Comparison of ENCODE assay signal across 8 cellular contexts in the genomic region with DNA sequence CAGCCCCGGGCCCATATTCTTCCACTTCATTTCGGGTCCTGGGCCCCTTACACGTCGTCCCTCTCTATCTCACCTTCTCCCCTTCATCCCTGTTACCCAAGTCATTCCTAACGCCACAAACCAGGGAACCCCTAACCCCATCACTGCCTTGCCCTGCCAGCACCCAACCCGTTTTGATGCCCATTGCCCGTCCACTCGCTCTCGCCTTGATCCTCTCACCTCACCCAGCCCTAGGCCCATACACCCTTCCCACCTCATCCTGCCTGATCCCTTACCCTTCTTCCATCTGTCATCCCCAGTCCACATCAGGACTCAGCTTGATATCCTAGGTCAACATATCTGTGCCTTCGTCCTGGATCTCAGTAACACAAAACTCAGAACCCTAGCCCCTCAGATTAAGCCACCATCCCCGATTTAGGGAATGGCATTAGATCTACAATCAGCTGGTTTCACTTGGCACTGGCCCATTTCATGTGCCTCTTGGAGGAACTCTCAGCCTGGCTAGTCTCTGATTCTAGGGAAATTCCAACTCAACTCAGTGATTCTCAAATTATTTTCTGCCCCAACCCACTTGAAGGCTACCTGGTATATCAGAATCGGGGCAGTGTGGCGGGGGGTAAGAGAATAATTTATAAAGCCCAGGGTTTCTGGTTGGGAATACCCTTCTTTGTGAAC. TPM values are rescaled to one million over a fixed set of nuclear protein-coding genes. Genes with fewer than 3 reads are reported as not detected.
DNase-seq lines count a peak whose midpoint lies in the region; ATAC-seq and TF ChIP-seq lines count a peak whose summit lies in the region.

No MANE protein-coding gene starts in this region.

- peak overlapping the region; percentile 91 to 96 for H4K8ac ChIP-seq in IMR-90 (ENCODE audit: low read depth in 2 of 2, low read length in 2 of 2)

- H3K18ac ChIP-seq in IMR-90 (ENCODE audit: low read depth, low read length), result no peak overlapping the region; the same call in 1 of the 2 replicates

- peak overlapping the region; percentile 14 for H2BK5ac ChIP-seq in IMR-90 (ENCODE audit: low read depth, low read length, poor library complexity, severe bottlenecking)

- ATAC-seq in IMR-90 (ENCODE audit: low read depth), result no peak
- no peak for ATAC-seq in HG02759 (IDR thresholded peaks at IDR 0.05; ENCODE audit: unreplicated experiment)

- no peak for TF ChIP-seq POLR2A in IMR-90 (IDR thresholded peaks at IDR 0.05; ENCODE audit: low read depth, low read length)

- in situ Hi-C loops in IMR-90 (cut with MboI; ENCODE audit: low sequenced_read_pairs), result no loop called here
- in situ Hi-C loops in ACHN (cut with HindIII; ENCODE audit: low pct_ligation_motif_present, low pct_unique_long_range_greater_than_20kb, low sequenced_read_pairs), result no loop called here
- in situ Hi-C loops in GM13977 (cut with MboI; ENCODE audit: low pct_unique_long_range_greater_than_20kb, low sequenced_read_pairs, unreplicated experiment), result no loop called here

- CTCF ChIA-PET in AG04449 (lab: Yijun Ruan, JAX), result interaction anchor here (1.2 to 1.9 kb wide), 3 partner anchors 8 to 202 kb away, joined by 3 to 6 read pairs (median 4); no protein-coding TSS in a partner anchor
- CTCF ChIA-PET in IMR-90 (lab: Yijun Ruan, JAX), result no interaction called here

- 4% methylated on average over 8 of the region's 13 CpGs; no CpG with 5 or more reads in 1 of the 2 experiments for WGBS in IMR-90 (ENCODE audit: extremely low coverage in 2 of 2, insufficient read length in 1 of 2), 2 experiments

- peak overlapping the region; percentile 88; the same call in 1 of the 2 replicates for H3K23ac ChIP-seq in IMR-90 (ENCODE audit: low read depth, low read length)

- H3K27ac ChIP-seq in IMR-90 (ENCODE audit: insufficient read depth, low read length) (peak overlapping the region; percentile 66), cingulate gyrus (ENCODE audit: low read depth, low read length) (peak overlapping the region; percentile 86), muscle layer of duodenum (ENCODE audit: low read length) (peak overlapping the region; percentile 91)

- TF ChIP-seq CTCF in AG04449 (IDR thresholded peaks at IDR 0.05; ENCODE audit: insufficient read depth, low read length, missing control alignments) (no peak), IMR-90 (conservative IDR thresholded peaks at IDR 0.05; ENCODE audit: low read depth, low read length) (no peak), GM13977 (IDR thresholded peaks at IDR 0.05; ENCODE audit: extremely low read depth, insufficient read depth, missing control alignments) (no peak)

- peak overlapping the region; percentile 96 for H3K4ac ChIP-seq in IMR-90 (ENCODE audit: low read depth, low read length)

- peak overlapping the region; percentile 99 for H3K4me3 ChIP-seq in AG04449 (ENCODE audit: low read depth, low read length)
- H3K4me3 ChIP-seq in IMR-90 (ENCODE audit: insufficient read depth, low read depth, low read length), result peak overlapping the region; percentile 91
- peak overlapping the region; percentile 90 to 93 for H3K4me3 ChIP-seq in muscle layer of duodenum (ENCODE audit: low read depth in 1 of 2, low read length in 2 of 2)

- H2BK15ac ChIP-seq in IMR-90 (ENCODE audit: low read depth, low read length), result no peak overlapping the region

- DNase-seq in AG04449 (ENCODE audit: low read depth, low spot score) (no peak), IMR-90 (no peak), GDM1 (lab: John Stamatoyannopoulos, UW) (no peak), ACHN (no peak), GM13977 (ENCODE audit: low spot score) (no peak)

- peak overlapping the region; percentile 89 for H4K5ac ChIP-seq in IMR-90 (ENCODE audit: low read depth, low read length)

- peaks cover 9% of the 10 kb centered on the region for H4K20me1 ChIP-seq in IMR-90 (ENCODE audit: insufficient read depth, low read length)

- dilution Hi-C loops in IMR-90 (cut with HindIII; ENCODE audit: low sequenced_read_pairs, unreplicated experiment), result no loop called here

- intact Hi-C loops in IMR-90 (cut with micrococcal nuclease), result no loop called here

- H3K36me3 ChIP-seq in IMR-90 (ENCODE audit: control insufficient read depth, insufficient read depth, low read length), result peaks cover 5% of the 10 kb centered on the region
- H3K36me3 ChIP-seq in muscle layer of duodenum (ENCODE audit: control insufficient read depth in 1 of 2, insufficient read depth in 2 of 2, low read length in 2 of 2), result peaks cover 27 to 32% of the 10 kb centered on the region in 2 donors

- peaks cover 10% of the 10 kb centered on the region for H3K4me1 ChIP-seq in IMR-90 (ENCODE audit: control insufficient read depth, insufficient read depth, low read length)
- H3K4me1 ChIP-seq in muscle layer of duodenum (ENCODE audit: control insufficient read depth in 1 of 2, insufficient read depth in 2 of 2, low read length in 2 of 2), result peaks cover 7 to 24% of the 10 kb centered on the region in 2 donors

- no peaks in the 10 kb centered on the region for H3K9me3 ChIP-seq in IMR-90 (ENCODE audit: control insufficient read depth, insufficient read depth, low read length)
- H3K9me3 ChIP-seq in muscle layer of duodenum (ENCODE audit: control insufficient read depth in 1 of 2, low read length in 2 of 2), result no peaks in the 10 kb centered on the region

- no peak for TF ChIP-seq RAD21 in IMR-90 (IDR thresholded peaks at IDR 0.05; ENCODE audit: low read length)

- POLR2A ChIA-PET in AG04449 (lab: Yijun Ruan, JAX) (no interaction called here), IMR-90 (lab: Charles Lee; ENCODE audit: unreplicated experiment) (no interaction called here)

- H3K9me1 ChIP-seq in IMR-90 (ENCODE audit: insufficient read depth, low read length), result peaks cover 5% of the 10 kb centered on the region; the same call in 1 of the 2 replicates

- H4K91ac ChIP-seq in IMR-90 (ENCODE audit: insufficient read depth, low read depth, low read length), result peak overlapping the region; percentile 81

- peak overlapping the region; percentile 99 for H2AK5ac ChIP-seq in IMR-90 (ENCODE audit: low read depth, low read length)

- H3K56ac ChIP-seq in IMR-90 (ENCODE audit: extremely low read depth, insufficient read depth, low read length), result peak overlapping the region; percentile 84

- H2AK9ac ChIP-seq in IMR-90 (replicated peaks; ENCODE audit: low read depth, low read length, poor library complexity), result peak overlapping the region; percentile 93

- H3K14ac ChIP-seq in IMR-90 (replicated peaks; ENCODE audit: low read depth, low read length), result peak overlapping the region; percentile 84

- H3K27me3 ChIP-seq in IMR-90 (ENCODE audit: control insufficient read depth, insufficient read depth, low read length) (no peaks in the 10 kb centered on the region), muscle layer of duodenum (ENCODE audit: low read depth, low read length) (no peaks in the 10 kb centered on the region)

- H2AFZ ChIP-seq in IMR-90 (replicated peaks; ENCODE audit: low read length, poor library complexity), result peak overlapping the region; percentile 84

- H2BK120ac ChIP-seq in IMR-90 (ENCODE audit: low read depth, low read length), result peak overlapping the region; percentile 35; the same call in 1 of the 2 replicates

- peak overlapping the region; percentile 98 for H3K4me2 ChIP-seq in IMR-90 (ENCODE audit: low read depth, low read length)

- peak overlapping the region; percentile 99 for H3K9ac ChIP-seq in IMR-90 (ENCODE audit: low read depth, low read length)

- peaks cover 30 to 55% of the 10 kb centered on the region in 2 experiments for H3K79me1 ChIP-seq in IMR-90 (ENCODE audit: low read depth in 1 of 2, low read length in 2 of 2)

- BruUV-seq in IMR-90 (replicated peaks; lab: Mats Ljungman, UMichigan), result TSS peak; percentile 59

- H2BK20ac ChIP-seq in IMR-90 (ENCODE audit: low read depth, low read length), result no peak overlapping the region

TF ChIP-seq in IMR-90, 13 proteins besides CTCF, POLR2A, EP300 and RAD21 (continues in another document):
- TF ChIP-seq MXI1 (IDR thresholded peaks at IDR 0.05; ENCODE audit: borderline replicate concordance, low read depth, low read length) (no peak), BHLHE40 (IDR thresholded peaks at IDR 0.05; ENCODE audit: low read depth, low read length) (no peak), MAFK (IDR thresholded peaks at IDR 0.05; ENCODE audit: low read depth, low read length) (no peak), FOS (IDR thresholded peaks at IDR 0.05; ENCODE audit: low read depth, low read length) (no peak), CEBPB (IDR thresholded peaks at IDR 0.05; ENCODE audit: low read depth, low read length) (no peak), RCOR1 (IDR thresholded peaks at IDR 0.05; ENCODE audit: insufficient replicate concordance, low read length) (no peak), RFX5 (IDR thresholded peaks at IDR 0.05; ENCODE audit: low read depth, low read length) (no peak), NFE2L2 (IDR thresholded peaks at IDR 0.05; ENCODE audit: low read depth, low read length) (no peak), MAZ (IDR thresholded peaks at IDR 0.05; ENCODE audit: borderline replicate concordance, low read depth, low read length) (no peak), SMC3 (IDR thresholded peaks at IDR 0.05; ENCODE audit: low read depth, low read length) (no peak)
- TF ChIP-seq, protein P1, sequence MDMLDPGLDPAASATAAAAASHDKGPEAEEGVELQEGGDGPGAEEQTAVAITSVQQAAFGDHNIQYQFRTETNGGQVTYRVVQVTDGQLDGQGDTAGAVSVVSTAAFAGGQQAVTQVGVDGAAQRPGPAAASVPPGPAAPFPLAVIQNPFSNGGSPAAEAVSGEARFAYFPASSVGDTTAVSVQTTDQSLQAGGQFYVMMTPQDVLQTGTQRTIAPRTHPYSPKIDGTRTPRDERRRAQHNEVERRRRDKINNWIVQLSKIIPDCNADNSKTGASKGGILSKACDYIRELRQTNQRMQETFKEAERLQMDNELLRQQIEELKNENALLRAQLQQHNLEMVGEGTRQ (IDR thresholded peaks at IDR 0.05; ENCODE audit: low read depth, low read length), result no peak

RNA-seq across cellular contexts. Expression of a gene that starts 0.5 kb away (rescaled TPM):
- total RNA-seq in IMR-90 (2012; rRNA removed), result 70.6 and 95.5 TPM in 2 replicates
- polyA plus RNA-seq in IMR-90 (2012; rRNA removed), result 70.2 and 80.8 TPM in 2 replicates
- polyA plus RNA-seq in IMR-90 (2012; cell fraction: cytosol; rRNA removed), result 14.6 and 19.1 TPM in 2 replicates
- polyA plus RNA-seq in IMR-90 (2012; cell fraction: nucleus; rRNA removed; ENCODE audit: low replicate concordance), result 4.9 and 27.8 TPM in 2 replicates

RNA-seq across cellular contexts. Expression of a gene that starts 0.8 kb away (rescaled TPM):
- 4.5 and 8.3 TPM in 2 replicates for total RNA-seq in IMR-90 (2012; rRNA removed)
- 20.4 and 20.9 TPM in 2 replicates for polyA plus RNA-seq in IMR-90 (2012; rRNA removed)
- 25.9 and 61.7 TPM in 2 replicates for polyA plus RNA-seq in IMR-90 (2012; cell fraction: cytosol; rRNA removed)
- polyA plus RNA-seq in IMR-90 (2012; cell fraction: nucleus; rRNA removed; ENCODE audit: low replicate concordance), result 13.3 and 25.4 TPM in 2 replicates

RNA-seq across cellular contexts. Expression of a gene that starts 25.0 kb away (rescaled TPM):
- 36.0 and 36.9 TPM in 2 replicates for total RNA-seq in IMR-90 (2012; rRNA removed)
- polyA plus RNA-seq in IMR-90 (2012; rRNA removed), result 25.3 and 27.0 TPM in 2 replicates
- polyA plus RNA-seq in IMR-90 (2012; cell fraction: cytosol; rRNA removed), result 10.8 and 23.4 TPM in 2 replicates
- polyA plus RNA-seq in IMR-90 (2012; cell fraction: nucleus; rRNA removed; ENCODE audit: low replicate concordance), result 31.3 and 53.5 TPM in 2 replicates

RNA-seq across cellular contexts. Expression of a gene that starts 25.4 kb away (rescaled TPM):
- not detected in 2 replicates for total RNA-seq in IMR-90 (2012; rRNA removed)
- not detected in 2 replicates for polyA plus RNA-seq in IMR-90 (2012; rRNA removed)
- not detected in 2 replicates for polyA plus RNA-seq in IMR-90 (2012; cell fraction: cytosol; rRNA removed)
- not detected in 2 replicates for polyA plus RNA-seq in IMR-90 (2012; cell fraction: nucleus; rRNA removed; ENCODE audit: low replicate concordance)
